ENCODE assay signal across 1 cellular context in genomic region chr7:130341882-130342281, GRCh38.
TF ChIP-seq lines count a peak whose summit lies in the region.

No MANE protein-coding gene starts in this region.

TF ChIP-seq in K562, 482 proteins besides CTCF, POLR2A, EP300 and RAD21:
- TF ChIP-seq STAT6 (CRISPR knock-in tag; IDR thresholded peaks at IDR 0.05) (no peak), ZNF41 (CRISPR knock-in tag; conservative IDR thresholded peaks at IDR 0.05) (peak; percentile 96), KAT2B (IDR thresholded peaks at IDR 0.05; ENCODE audit: low read depth, low read length) (no peak)
